8 cellular contexts compared by ENCODE assay signal in genomic region chr11:88843766-88844412, GRCh38.
DNase-seq lines count a peak whose midpoint lies in the region; ATAC-seq lines count a peak whose summit lies in the region.
"Not testable (repeated sequence)": the region's sequence is repeated elsewhere in the genome, so short reads cannot be mapped to it uniquely, and the experiment has no call there.

No MANE protein-coding gene starts in this region.

- peaks cover 60% of the 10 kb centered on the region for H3K4me1 Mint-ChIP-seq in activated CD4-positive, alpha-beta T cell treated with anti-CD3 and anti-CD28 coated beads, Interleukin-2, amount 10 ng/mL, durations not matched to agents 7 days and 5 days
- H3K4me1 Mint-ChIP-seq in activated T-cell treated with anti-CD3 and anti-CD28 coated beads, Interleukin-2, amount 50 U/mL, for 4 hours (ENCODE audit: low read depth) = peaks cover 54% of the 10 kb centered on the region
- peaks cover 28% of the 10 kb centered on the region in 2 donors for H3K4me1 Mint-ChIP-seq in immature natural killer cell
- peaks cover 33% of the 10 kb centered on the region for H3K4me1 Mint-ChIP-seq in stimulated activated naive CD8-positive, alpha-beta T cell treated with anti-CD3 and anti-CD28 coated beads, Interleukin-15, Interleukin-2, amounts not matched to agents 100 ng/mL and 50 ng/mL, for 24 hours (ENCODE audit: low read depth)

- peak overlapping the region; percentile 97 for H3K27ac Mint-ChIP-seq in activated CD4-positive, alpha-beta T cell treated with anti-CD3 and anti-CD28 coated beads, Interleukin-2, amount 10 ng/mL, durations not matched to agents 7 days and 5 days
- peak overlapping the region; percentile 35 to 67 for H3K27ac Mint-ChIP-seq in activated naive CD4-positive, alpha-beta T cell treated with anti-CD3 and anti-CD28 coated beads, Interleukin-2, amount 50 U/mL, for 72 hours
- H3K27ac Mint-ChIP-seq in immature natural killer cell = peak overlapping the region; percentile 2 to 85 (median 74)
- H3K27ac Mint-ChIP-seq in stimulated activated naive CD8-positive, alpha-beta T cell treated with anti-CD3 and anti-CD28 coated beads, Interleukin-15, Interleukin-2, amounts not matched to agents 100 ng/mL and 50 ng/mL, for 24 hours = peak overlapping the region; percentile 43

- peak; percentile 41 for ATAC-seq in GM19351 (IDR thresholded peaks at IDR 0.05; ENCODE audit: unreplicated experiment)
- ATAC-seq in activated T-cell treated with anti-CD3 and anti-CD28 coated beads, Interleukin-2, amount 50 U/mL, for 4 hours = peak; percentile 73 to 86
- peak; percentile 76 to 86 for ATAC-seq in activated naive CD4-positive, alpha-beta T cell treated with anti-CD3 and anti-CD28 coated beads, Interleukin-2, amount 50 U/mL, for 72 hours

- H3K4me3 Mint-ChIP-seq in activated CD4-positive, alpha-beta T cell treated with anti-CD3 and anti-CD28 coated beads, Interleukin-2, amount 10 ng/mL, durations not matched to agents 7 days and 5 days = peak overlapping the region; percentile 40
- H3K4me3 Mint-ChIP-seq in activated T-cell treated with anti-CD3 and anti-CD28 coated beads, Interleukin-2, amount 50 U/mL, for 4 hours; stimulated activated naive CD8-positive, alpha-beta T cell treated with anti-CD3 and anti-CD28 coated beads, Interleukin-15, Interleukin-2, amounts not matched to agents 100 ng/mL and 50 ng/mL, for 24 hours: not testable (repeated sequence)
- peak overlapping the region; percentile 15 to 54 (median 26) for H3K4me3 Mint-ChIP-seq in immature natural killer cell

- POLR2A ChIA-PET in activated CD4-positive, alpha-beta T cell treated with anti-CD3 and anti-CD28 coated beads, Interleukin-2, amount 10 ng/mL, durations not matched to agents 7 days and 5 days (lab: Charles Lee) = not testable (repeated sequence)

- H3K27me3 Mint-ChIP-seq in activated CD4-positive, alpha-beta T cell treated with anti-CD3 and anti-CD28 coated beads, Interleukin-2, amount 10 ng/mL, durations not matched to agents 7 days and 5 days; activated T-cell treated with anti-CD3 and anti-CD28 coated beads, Interleukin-2, amount 50 U/mL, for 4 hours (ENCODE audit: low read depth); immature natural killer cell (ENCODE audit: low read depth in 3 of 3); stimulated activated naive CD8-positive, alpha-beta T cell treated with anti-CD3 and anti-CD28 coated beads, Interleukin-15, Interleukin-2, amounts not matched to agents 100 ng/mL and 50 ng/mL, for 24 hours: not testable (repeated sequence)

- DNase-seq in CD1c-positive myeloid dendritic cell (ENCODE audit: extremely low spot score) (peak; percentile 6), T follicular helper cell (ENCODE audit: low read depth) (peak; percentile 16), immature natural killer cell (peak; percentile 14 to 40 (median 32))
- peak; percentile 64 for DNase-seq in activated CD4-positive, alpha-beta T cell treated with anti-CD3 and anti-CD28 coated beads, Interleukin-2, amount 10 ng/mL, durations not matched to agents 7 days and 5 days
- not testable (repeated sequence) for DNase-seq in activated T-cell treated with anti-CD3 and anti-CD28 coated beads, Interleukin-2, amount 50 U/mL, for 4 hours
- DNase-seq in activated naive CD4-positive, alpha-beta T cell treated with anti-CD3 and anti-CD28 coated beads, Interleukin-2, amount 50 U/mL, for 72 hours (ENCODE audit: low spot score in 2 of 2) = peak in 1 of 2 donors; percentile 9

- CTCF ChIA-PET in activated CD4-positive, alpha-beta T cell treated with anti-CD3 and anti-CD28 coated beads, Interleukin-2, amount 10 ng/mL, durations not matched to agents 7 days and 5 days (lab: Charles Lee) = not testable (repeated sequence)

- peaks cover 22% of the 10 kb centered on the region for H3K9me3 Mint-ChIP-seq in activated CD4-positive, alpha-beta T cell treated with anti-CD3 and anti-CD28 coated beads, Interleukin-2, amount 10 ng/mL, durations not matched to agents 7 days and 5 days
- H3K9me3 Mint-ChIP-seq in activated T-cell treated with anti-CD3 and anti-CD28 coated beads, Interleukin-2, amount 50 U/mL, for 4 hours; stimulated activated naive CD8-positive, alpha-beta T cell treated with anti-CD3 and anti-CD28 coated beads, Interleukin-15, Interleukin-2, amounts not matched to agents 100 ng/mL and 50 ng/mL, for 24 hours: not testable (repeated sequence)
- H3K9me3 Mint-ChIP-seq in activated naive CD4-positive, alpha-beta T cell treated with anti-CD3 and anti-CD28 coated beads, Interleukin-2, amount 50 U/mL, for 72 hours = peaks cover 0 to 11% of the 10 kb centered on the region in 2 donors
- H3K9me3 Mint-ChIP-seq in immature natural killer cell = peaks cover 2 to 30% (median 7%) of the 10 kb centered on the region in 6 donors

- peaks cover 26% of the 10 kb centered on the region for H3K36me3 Mint-ChIP-seq in activated CD4-positive, alpha-beta T cell treated with anti-CD3 and anti-CD28 coated beads, Interleukin-2, amount 10 ng/mL, durations not matched to agents 7 days and 5 days (ENCODE audit: low read depth)
- not testable (repeated sequence) for H3K36me3 Mint-ChIP-seq in activated T-cell treated with anti-CD3 and anti-CD28 coated beads, Interleukin-2, amount 50 U/mL, for 4 hours (ENCODE audit: insufficient read depth); activated naive CD4-positive, alpha-beta T cell treated with anti-CD3 and anti-CD28 coated beads, Interleukin-2, amount 50 U/mL, for 72 hours; immature natural killer cell; stimulated activated naive CD8-positive, alpha-beta T cell treated with anti-CD3 and anti-CD28 coated beads, Interleukin-15, Interleukin-2, amounts not matched to agents 100 ng/mL and 50 ng/mL, for 24 hours (ENCODE audit: low read depth)

Comparison
In these comparisons a context has a peak if more than half of its experiments do, and no peak if none do; other contexts are left out.
1. H3K27ac Mint-ChIP-seq: peak in every context shown above with its lines; median percentile 97 in activated CD4-positive, alpha-beta T cell treated with anti-CD3 and anti-CD28 coated beads, Interleukin-2, amount 10 ng/mL, durations not matched to agents 7 days and 5 days; 74 in immature natural killer cell; 51 in activated naive CD4-positive, alpha-beta T cell treated with anti-CD3 and anti-CD28 coated beads, Interleukin-2, amount 50 U/mL, for 72 hours; 43 in stimulated activated naive CD8-positive, alpha-beta T cell treated with anti-CD3 and anti-CD28 coated beads, Interleukin-15, Interleukin-2, amounts not matched to agents 100 ng/mL and 50 ng/mL, for 24 hours.